ENCODE assay signal across 8 cellular contexts in the genomic region with DNA sequence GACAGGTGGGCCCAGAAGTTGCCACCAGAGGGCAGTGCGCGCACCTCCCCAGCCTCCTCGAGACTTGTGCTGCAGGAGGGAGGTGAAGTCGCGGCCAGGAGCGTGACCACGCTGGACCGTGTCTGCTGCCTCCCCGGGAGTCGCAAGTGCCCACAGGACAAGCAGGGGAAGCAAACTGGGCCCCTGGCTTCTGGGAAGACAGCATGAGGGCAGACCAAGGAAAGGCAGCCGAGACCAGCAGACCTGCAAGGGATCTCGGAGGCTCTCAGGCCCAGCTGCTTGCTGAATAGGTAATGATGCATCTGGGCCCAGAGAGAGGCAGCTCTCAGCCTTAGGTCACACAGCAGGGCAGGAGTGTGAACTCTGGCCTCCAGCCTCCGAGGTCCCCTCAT. TPM values are rescaled to one million over a fixed set of nuclear protein-coding genes. Genes with fewer than 3 reads are reported as not detected.
DNase-seq lines count a peak whose midpoint lies in the region; ATAC-seq and TF ChIP-seq lines count a peak whose summit lies in the region.

No MANE protein-coding gene starts in this region.

- H3K9ac ChIP-seq in HCT116 (ENCODE audit: low read length) (peak overlapping the region; percentile 46), neuronal stem cell (ENCODE audit: low read depth, low read length, poor library complexity) (no peak overlapping the region)

- no peak overlapping the region for H3K4me3 ChIP-seq in BJ (ENCODE audit: low read depth, low read length)
- H3K4me3 ChIP-seq in HCT116 (replicated peaks in 1 of 2; ENCODE audit: low read depth in 1 of 2, low read length in 2 of 2): peak overlapping the region in 1 of 2 experiments; percentile 36; a peak in 1 of 4 replicates
- no peak overlapping the region for H3K4me3 ChIP-seq in neuronal stem cell (ENCODE audit: low read length in 2 of 2)

- H2BK120ac ChIP-seq in neuronal stem cell (ENCODE audit: low read depth, low read length): no peak overlapping the region

- ATAC-seq in HCT116 (peak; percentile 97), HG02642 (IDR thresholded peaks at IDR 0.05; ENCODE audit: poor library complexity, unreplicated experiment) (no peak)
- ATAC-seq in stimulated activated naive CD8-positive, alpha-beta T cell treated with anti-CD3 and anti-CD28 coated beads, Interleukin-15, amount 100 ng/mL, for 72 hours: peak; percentile 21

- no CpG with 5 or more reads among the region's 13 CpGs for WGBS in neuronal stem cell (ENCODE audit: extremely low coverage in 2 of 2, insufficient read length in 2 of 2, insufficient replicate concordance in 1 of 2), 2 donors

- H3K27ac Mint-ChIP-seq in activated T-helper 1 cell treated with anti-CD3 and anti-CD28 coated beads, Interleukin-12 subunit alpha, Interleukin-12 subunit beta, Interleukin-2, Interleukin-4 antibody, amounts not matched to agents 30 ng/mL and 10 ng/mL and 1 ng/mL, durations not matched to agents 14 hours and 24 hours and 36 hours: peak overlapping the region; percentile 69
- peak overlapping the region in 1 of 2 donors; percentile 50 for H3K27ac Mint-ChIP-seq in stimulated activated naive CD8-positive, alpha-beta T cell treated with anti-CD3 and anti-CD28 coated beads, Interleukin-15, amount 100 ng/mL, for 72 hours

- no peak overlapping the region for H2BK12ac ChIP-seq in neuronal stem cell (ENCODE audit: low read length)

- H3K9me3 Mint-ChIP-seq in activated T-helper 1 cell treated with anti-CD3 and anti-CD28 coated beads, Interleukin-12 subunit alpha, Interleukin-12 subunit beta, Interleukin-2, Interleukin-4 antibody, amounts not matched to agents 30 ng/mL and 10 ng/mL and 1 ng/mL, durations not matched to agents 14 hours and 24 hours and 36 hours: peaks cover 6% of the 10 kb centered on the region
- H3K9me3 Mint-ChIP-seq in stimulated activated naive CD8-positive, alpha-beta T cell treated with anti-CD3 and anti-CD28 coated beads, Interleukin-15, amount 100 ng/mL, for 72 hours: no peaks in the 10 kb centered on the region

- peak; percentile 94 for TF ChIP-seq RAD21 in HCT116 (IDR thresholded peaks at IDR 0.05; ENCODE audit: low read depth)

- H3K27me3 Mint-ChIP-seq in activated T-helper 1 cell treated with anti-CD3 and anti-CD28 coated beads, Interleukin-12 subunit alpha, Interleukin-12 subunit beta, Interleukin-2, Interleukin-4 antibody, amounts not matched to agents 30 ng/mL and 10 ng/mL and 1 ng/mL, durations not matched to agents 14 hours and 24 hours and 36 hours (ENCODE audit: insufficient read depth): peaks cover 4% of the 10 kb centered on the region
- no peaks in the 10 kb centered on the region for H3K27me3 Mint-ChIP-seq in stimulated activated naive CD8-positive, alpha-beta T cell treated with anti-CD3 and anti-CD28 coated beads, Interleukin-15, amount 100 ng/mL, for 72 hours

- no peaks in the 10 kb centered on the region for H3K79me1 ChIP-seq in neuronal stem cell (ENCODE audit: low read depth, low read length)

- H2BK15ac ChIP-seq in neuronal stem cell (ENCODE audit: low read length): peak overlapping the region; percentile 88

- no peak overlapping the region for H4K91ac ChIP-seq in neuronal stem cell (ENCODE audit: low read depth, low read length, poor library complexity)

- peaks cover 8% of the 10 kb centered on the region for H3K27me3 ChIP-seq in BJ (ENCODE audit: control insufficient read depth, insufficient read depth, low read length)
- no peaks in the 10 kb centered on the region for H3K27me3 ChIP-seq in HCT116 (ENCODE audit: insufficient read depth, low read length)
- no peaks in the 10 kb centered on the region for H3K27me3 ChIP-seq in neuronal stem cell (ENCODE audit: control insufficient read depth in 3 of 3, insufficient read depth in 3 of 3, low read depth in 1 of 3, low read length in 3 of 3)

- no peak overlapping the region for H4K8ac ChIP-seq in neuronal stem cell (ENCODE audit: low read depth, low read length)

- POLR2A ChIA-PET in BJ (lab: Charles Lee): interaction anchor here (0.6 kb wide), 1 partner anchor 23 kb away, joined by 4 read pairs; no protein-coding TSS in a partner anchor
- POLR2A ChIA-PET in HCT116 (lab: Charles Lee): interaction anchor here (0.8 kb wide), 1 partner anchor 33 kb away, joined by 4 read pairs; no protein-coding TSS in a partner anchor

- peaks cover 0 to 21% of the 10 kb centered on the region in 2 experiments; a peak in 2 of 4 replicates for H3K4me1 ChIP-seq in HCT116 (ENCODE audit: control insufficient read depth in 1 of 2, insufficient read depth in 2 of 2, low read length in 2 of 2)
- H3K4me1 ChIP-seq in neuronal stem cell (ENCODE audit: control insufficient read depth in 2 of 2, insufficient read depth in 1 of 2, low read depth in 1 of 2, low read length in 2 of 2): peaks cover 4 to 12% of the 10 kb centered on the region in 2 donors

- H3K36me3 ChIP-seq in BJ (ENCODE audit: control insufficient read depth, insufficient read depth, low read length) (no peaks in the 10 kb centered on the region), HCT116 (ENCODE audit: control insufficient read depth in 1 of 2, insufficient read depth in 2 of 2, low read length in 2 of 2) (no peaks in the 10 kb centered on the region), neuronal stem cell (replicated peaks in 1 of 2; ENCODE audit: control insufficient read depth in 2 of 2, insufficient read depth in 2 of 2, low read length in 2 of 2) (no peaks in the 10 kb centered on the region)

- no peak overlapping the region for H3K14ac ChIP-seq in neuronal stem cell (ENCODE audit: low read length)

- H3K36me3 Mint-ChIP-seq in activated T-helper 1 cell treated with anti-CD3 and anti-CD28 coated beads, Interleukin-12 subunit alpha, Interleukin-12 subunit beta, Interleukin-2, Interleukin-4 antibody, amounts not matched to agents 30 ng/mL and 10 ng/mL and 1 ng/mL, durations not matched to agents 14 hours and 24 hours and 36 hours (ENCODE audit: low read depth): peaks cover 4% of the 10 kb centered on the region

- no peak overlapping the region for H3K23ac ChIP-seq in neuronal stem cell (ENCODE audit: low read depth, low read length, poor library complexity)

- CTCF ChIA-PET in BJ (lab: Yijun Ruan, JAX): interaction anchor here (0.7 to 9.7 kb wide), 10 partner anchors 10 to 94 kb away, joined by 3 to 161 read pairs (median 6); no protein-coding TSS in a partner anchor
- CTCF ChIA-PET in HCT116 (lab: Charles Lee): interaction anchor here (0.7 to 2.0 kb wide), 3 partner anchors 31 to 96 kb away, joined by 4 to 14 read pairs (median 5); no protein-coding TSS in a partner anchor

- BruUV-seq in HCT116 (replicated peaks; lab: Mats Ljungman, UMichigan): no TSS peak

- intact Hi-C loops in HCT116 (cut with micrococcal nuclease): loop anchor here (1.0 kb wide), 2 partner anchors 32 to 93 kb away; no protein-coding TSS in a partner anchor
- intact Hi-C loops in activated T-helper 1 cell treated with anti-CD3 and anti-CD28 coated beads, Interleukin-12 subunit alpha, Interleukin-12 subunit beta, Interleukin-2, Interleukin-4 antibody, amounts not matched to agents 30 ng/mL and 10 ng/mL and 1 ng/mL, durations not matched to agents 14 hours and 24 hours and 36 hours (cut with micrococcal nuclease): loop anchor here (1.0 kb wide), 2 partner anchors 32 to 88 kb away; no protein-coding TSS in a partner anchor

- H3K18ac ChIP-seq in neuronal stem cell (ENCODE audit: low read length): peak overlapping the region; percentile 33

- no peak overlapping the region for H2AFZ ChIP-seq in HCT116 (ENCODE audit: low read depth, low read length, poor library complexity, severe bottlenecking)
- H2AFZ ChIP-seq in neuronal stem cell (ENCODE audit: low read length): peak overlapping the region; percentile 89

- H3K4me1 Mint-ChIP-seq in activated T-helper 1 cell treated with anti-CD3 and anti-CD28 coated beads, Interleukin-12 subunit alpha, Interleukin-12 subunit beta, Interleukin-2, Interleukin-4 antibody, amounts not matched to agents 30 ng/mL and 10 ng/mL and 1 ng/mL, durations not matched to agents 14 hours and 24 hours and 36 hours (ENCODE audit: low read depth): peaks cover 78% of the 10 kb centered on the region
- peaks cover 95% of the 10 kb centered on the region for H3K4me1 Mint-ChIP-seq in stimulated activated naive CD8-positive, alpha-beta T cell treated with anti-CD3 and anti-CD28 coated beads, Interleukin-15, amount 100 ng/mL, for 72 hours

- H3K4me3 Mint-ChIP-seq in activated T-helper 1 cell treated with anti-CD3 and anti-CD28 coated beads, Interleukin-12 subunit alpha, Interleukin-12 subunit beta, Interleukin-2, Interleukin-4 antibody, amounts not matched to agents 30 ng/mL and 10 ng/mL and 1 ng/mL, durations not matched to agents 14 hours and 24 hours and 36 hours: peak overlapping the region; percentile 75
- H3K4me3 Mint-ChIP-seq in stimulated activated naive CD8-positive, alpha-beta T cell treated with anti-CD3 and anti-CD28 coated beads, Interleukin-15, amount 100 ng/mL, for 72 hours: peak overlapping the region; percentile 78 to 85

- H3K27ac ChIP-seq in HCT116 (ENCODE audit: low read depth, low read length): no peak overlapping the region; the same call in 1 of the 2 replicates
- H3K27ac ChIP-seq in neuronal stem cell (replicated peaks; ENCODE audit: low read length): no peak overlapping the region

- H2AK5ac ChIP-seq in neuronal stem cell (ENCODE audit: low read depth, low read length): no peak overlapping the region

- H4K20me1 ChIP-seq in HCT116 (ENCODE audit: insufficient read depth): no peaks in the 10 kb centered on the region

- TF ChIP-seq POLR2A in HCT116 (IDR thresholded peaks at IDR 0.05; ENCODE audit: borderline replicate concordance, extremely low read depth, insufficient read depth, insufficient read length): no peak

- H3K9me3 ChIP-seq in HCT116 (ENCODE audit: control insufficient read depth in 1 of 2, insufficient read depth in 1 of 2, low read depth in 1 of 2, low read length in 2 of 2): no peaks in the 10 kb centered on the region; a peak in 1 of 4 replicates
- no peaks in the 10 kb centered on the region for H3K9me3 ChIP-seq in neuronal stem cell (replicated peaks in 1 of 2; ENCODE audit: control insufficient read depth in 2 of 2, insufficient read depth in 1 of 2, low read depth in 1 of 2, low read length in 2 of 2)

- H3K4me2 ChIP-seq in HCT116 (ENCODE audit: low read length) (peak overlapping the region; percentile 68), neuronal stem cell (ENCODE audit: insufficient read depth, low read length, poor library complexity, severe bottlenecking) (no peak overlapping the region)

- H3K79me2 ChIP-seq in HCT116 (ENCODE audit: insufficient read depth, low read length): no peaks in the 10 kb centered on the region

- TF ChIP-seq CTCF in BJ (IDR thresholded peaks at IDR 0.05; ENCODE audit: insufficient read depth, low read depth, low read length): peak; percentile 90
- peak; percentile 92 to 94 (median 93) for TF ChIP-seq CTCF in HCT116 (IDR thresholded peaks at IDR 0.05 in 2 of 3, conservative IDR thresholded peaks at IDR 0.05 in 1 of 3; ENCODE audit: borderline replicate concordance in 1 of 3, insufficient read depth in 1 of 3, low read depth in 2 of 3, low read length in 2 of 3)

- H3K9me2 ChIP-seq in HCT116 (ENCODE audit: insufficient read depth): no peaks in the 10 kb centered on the region

- no peak overlapping the region for H2BK5ac ChIP-seq in neuronal stem cell (ENCODE audit: low read length)

- no peak for DNase-seq in BJ (ENCODE audit: low read depth)
- DNase-seq in HCT116 (ENCODE audit: low read depth, low spot score): no peak
- DNase-seq in RKO (ENCODE audit: low spot score): peak; percentile 71
- peak; percentile 72 for DNase-seq in activated T-helper 1 cell treated with anti-CD3 and anti-CD28 coated beads, Interleukin-12 subunit alpha, Interleukin-12 subunit beta, Interleukin-2, Interleukin-4 antibody, amounts not matched to agents 30 ng/mL and 10 ng/mL and 1 ng/mL, durations not matched to agents 14 hours and 24 hours and 36 hours (ENCODE audit: low spot score)
- peak; percentile 71 for DNase-seq in fibroblast of peridontal ligament (ENCODE audit: extremely low read depth)
- DNase-seq in neuronal stem cell (ENCODE audit: low spot score): peak; percentile 70
- peak; percentile 82 to 84 for DNase-seq in stimulated activated naive CD8-positive, alpha-beta T cell treated with anti-CD3 and anti-CD28 coated beads, Interleukin-15, amount 100 ng/mL, for 72 hours

- RAD21 ChIA-PET in HCT116 (lab: Charles Lee; ENCODE audit: low non-redundant PET in 1 of 2, low total read pairs in 2 of 2, uncharacterized antibody in 2 of 2, unreplicated experiment in 2 of 2): interaction anchor here in 1 of 2 experiments (1.4 kb wide), 1 partner anchor 31 kb away, joined by 5 read pairs; no protein-coding TSS in a partner anchor

- no peak overlapping the region for H3K4ac ChIP-seq in neuronal stem cell (ENCODE audit: low read length)

RNA-seq across cellular contexts. Expression of a gene that starts 17.0 kb away (rescaled TPM):
- polyA plus RNA-seq in BJ (2011; rRNA removed): 0.22 and 0.37 TPM in 2 replicates
- 0.09 and 0.51 TPM in 2 replicates for polyA minus RNA-seq in BJ (2011; rRNA and poly(A)+ RNA removed)
- 0.30 TPM for total RNA-seq in HCT116 (2021; ENCODE audit: unreplicated experiment)
- polyA plus RNA-seq in HCT116 (2012): 0.20 and 0.21 TPM in 2 replicates
- total RNA-seq in activated T-helper 1 cell treated with anti-CD3 and anti-CD28 coated beads, Interleukin-12 subunit alpha, Interleukin-12 subunit beta, Interleukin-2, Interleukin-4 antibody, amounts not matched to agents 30 ng/mL and 10 ng/mL and 1 ng/mL, durations not matched to agents 14 hours and 24 hours and 36 hours: 273 and 278 TPM in 2 replicates
- 0.47 TPM for polyA plus RNA-seq in neuronal stem cell (2013, experiment 1 of 2)
- polyA plus RNA-seq in neuronal stem cell (2013, experiment 2 of 2): 0.43 TPM

RNA-seq across cellular contexts. Expression of a gene that starts 21.4 kb away (rescaled TPM):
- polyA plus RNA-seq in BJ (2011; rRNA removed): 11.8 and 19.3 TPM in 2 replicates
- 4.8 and 6.7 TPM in 2 replicates for polyA minus RNA-seq in BJ (2011; rRNA and poly(A)+ RNA removed)
- total RNA-seq in HCT116 (2021; ENCODE audit: unreplicated experiment): 15.2 TPM
- 9.4 and 13.4 TPM in 2 replicates for polyA plus RNA-seq in HCT116 (2012)
- 4.8 and 4.9 TPM in 2 replicates for total RNA-seq in activated T-helper 1 cell treated with anti-CD3 and anti-CD28 coated beads, Interleukin-12 subunit alpha, Interleukin-12 subunit beta, Interleukin-2, Interleukin-4 antibody, amounts not matched to agents 30 ng/mL and 10 ng/mL and 1 ng/mL, durations not matched to agents 14 hours and 24 hours and 36 hours
- 17.0 TPM for polyA plus RNA-seq in neuronal stem cell (2013, experiment 1 of 2)
- polyA plus RNA-seq in neuronal stem cell (2013, experiment 2 of 2): 18.2 TPM

RNA-seq across cellular contexts. Expression of a gene that starts 45.6 kb away (rescaled TPM):
- polyA plus RNA-seq in BJ (2011; rRNA removed): not detected in 2 replicates
- not detected in 2 replicates for polyA minus RNA-seq in BJ (2011; rRNA and poly(A)+ RNA removed)
- total RNA-seq in HCT116 (2021; ENCODE audit: unreplicated experiment): not detected
- polyA plus RNA-seq in HCT116 (2012): 0.04 TPM in 1 of 2 replicates, not detected in the other
- 2.3 TPM in 2 replicates for total RNA-seq in activated T-helper 1 cell treated with anti-CD3 and anti-CD28 coated beads, Interleukin-12 subunit alpha, Interleukin-12 subunit beta, Interleukin-2, Interleukin-4 antibody, amounts not matched to agents 30 ng/mL and 10 ng/mL and 1 ng/mL, durations not matched to agents 14 hours and 24 hours and 36 hours
- polyA plus RNA-seq in neuronal stem cell (2013, experiment 1 of 2): 0.22 TPM
- polyA plus RNA-seq in neuronal stem cell (2013, experiment 2 of 2): 0.28 TPM

RNA-seq across cellular contexts. Expression of a gene that starts 57.2 kb away (rescaled TPM):
- not detected in 2 replicates for polyA plus RNA-seq in BJ (2011; rRNA removed)
- polyA minus RNA-seq in BJ (2011; rRNA and poly(A)+ RNA removed): not detected in 2 replicates
- total RNA-seq in HCT116 (2021; ENCODE audit: unreplicated experiment): 0.39 TPM
- polyA plus RNA-seq in HCT116 (2012): 0.27 and 0.31 TPM in 2 replicates
- 2.3 and 3.3 TPM in 2 replicates for total RNA-seq in activated T-helper 1 cell treated with anti-CD3 and anti-CD28 coated beads, Interleukin-12 subunit alpha, Interleukin-12 subunit beta, Interleukin-2, Interleukin-4 antibody, amounts not matched to agents 30 ng/mL and 10 ng/mL and 1 ng/mL, durations not matched to agents 14 hours and 24 hours and 36 hours
- 0.01 TPM for polyA plus RNA-seq in neuronal stem cell (2013, experiment 1 of 2)
- not detected for polyA plus RNA-seq in neuronal stem cell (2013, experiment 2 of 2)

Comparison
In these comparisons a context has a peak if more than half of its experiments do, and no peak if none do; other contexts are left out.
1. DNase-seq: peak in RKO (single experiment), activated T-helper 1 cell treated with anti-CD3 and anti-CD28 coated beads, Interleukin-12 subunit alpha, Interleukin-12 subunit beta, Interleukin-2, Interleukin-4 antibody, amounts not matched to agents 30 ng/mL and 10 ng/mL and 1 ng/mL, durations not matched to agents 14 hours and 24 hours and 36 hours (single experiment), fibroblast of peridontal ligament (single experiment), neuronal stem cell (single experiment) and stimulated activated naive CD8-positive, alpha-beta T cell treated with anti-CD3 and anti-CD28 coated beads, Interleukin-15, amount 100 ng/mL, for 72 hours (2 of 2); none in BJ (single experiment) and HCT116 (single experiment).
2. RNA of a gene that starts 17.0 kb away (total RNA-seq): 273 to 278 TPM in activated T-helper 1 cell treated with anti-CD3 and anti-CD28 coated beads, Interleukin-12 subunit alpha, Interleukin-12 subunit beta, Interleukin-2, Interleukin-4 antibody, amounts not matched to agents 30 ng/mL and 10 ng/mL and 1 ng/mL, durations not matched to agents 14 hours and 24 hours and 36 hours; 0.30 TPM in HCT116 (single experiment); every median in the first group is over 100 times any median in the second.